ENCODE assay signal across 13 cellular contexts in genomic region chr16:57264950-57265371, GRCh38. TPM values are rescaled to one million over a fixed set of nuclear protein-coding genes. Genes with fewer than 3 reads are reported as not detected.
DNase-seq lines count a peak whose midpoint lies in the region; ATAC-seq and TF ChIP-seq lines count a peak whose summit lies in the region.
"Had no signal": no experiment of that assay in that cellular context is flagged by ENCODE, and none has a peak within 500 bp of the region (broad histone marks: within the 10 kb centered on the region; RNA-seq: fewer than 3 reads in every experiment).

No MANE protein-coding gene starts in this region.

- no peak for TF ChIP-seq POLR2A in tibial nerve (IDR thresholded peaks at IDR 0.05)

- H3K36me3 ChIP-seq in lung (ENCODE audit: control insufficient read depth in 2 of 2, insufficient read depth in 2 of 2, low read length in 2 of 2) (peaks cover 0 to 6% of the 10 kb centered on the region in 2 donors), tibial nerve (no peaks in the 10 kb centered on the region)
- H3K36me3 ChIP-seq: right lobe of liver, thoracic aorta had no signal

- H3K27me3 ChIP-seq in lung (ENCODE audit: control insufficient read depth, insufficient read depth) (no peaks in the 10 kb centered on the region), tibial nerve (no peaks in the 10 kb centered on the region)
- H3K27me3 ChIP-seq: right lobe of liver had no signal

- H3K36me3 Mint-ChIP-seq in activated CD4-positive, alpha-beta T cell treated with anti-CD3 and anti-CD28 coated beads, Interleukin-2, amount 10 ng/mL, durations not matched to agents 7 days and 5 days (ENCODE audit: low read depth) = no peaks in the 10 kb centered on the region
- H3K36me3 Mint-ChIP-seq in chondrocyte (ENCODE audit: low read depth) = no peaks in the 10 kb centered on the region

- H3K9me3 ChIP-seq in lung (ENCODE audit: control insufficient read depth in 2 of 2, insufficient read depth in 1 of 2, low read length in 1 of 2) (no peaks in the 10 kb centered on the region), tibial nerve (no peaks in the 10 kb centered on the region)
- H3K9me3 ChIP-seq: right lobe of liver, thoracic aorta had no signal

- ATAC-seq in lung (ENCODE audit: insufficient read depth, low FRiP score) (peak; percentile 68), HG03342 (IDR thresholded peaks at IDR 0.05; ENCODE audit: unreplicated experiment) (no peak)
- ATAC-seq in stimulated activated naive CD8-positive, alpha-beta T cell treated with anti-CD3 and anti-CD28 coated beads, Interleukin-15, Interleukin-2, amounts not matched to agents 100 U/mL and 50 U/mL, for 24 hours = no peak

- H3K4me3 Mint-ChIP-seq in activated CD4-positive, alpha-beta T cell treated with anti-CD3 and anti-CD28 coated beads, Interleukin-2, amount 10 ng/mL, durations not matched to agents 7 days and 5 days = no peak overlapping the region
- H3K4me3 Mint-ChIP-seq in chondrocyte (ENCODE audit: unreplicated experiment) = no peak overlapping the region

- no peak overlapping the region for H3K4me3 ChIP-seq in lung
- H3K4me3 ChIP-seq in tibial nerve = no peak overlapping the region
- H3K4me3 ChIP-seq: right lobe of liver, thoracic aorta had no signal

- WGBS in lung, 2 donors = 69 to 86% methylated on average over 11 of the region's 11 CpGs
- WGBS in tibial nerve, 2 donors = 77 to 86% methylated on average over 11 of the region's 11 CpGs

- peak overlapping the region in 1 of 2 donors; percentile 71 for H3K27ac ChIP-seq in lung (ENCODE audit: low read depth in 1 of 2, low read length in 1 of 2)
- peak overlapping the region; percentile 53 to 92 (median 84) for H3K27ac ChIP-seq in tibial nerve
- H3K27ac ChIP-seq: right lobe of liver, thoracic aorta had no signal

- H3K4me1 ChIP-seq in lung (ENCODE audit: control insufficient read depth in 2 of 2, insufficient read depth in 2 of 2, low read length in 2 of 2) (peaks cover 0 to 13% of the 10 kb centered on the region in 2 donors), tibial nerve (peaks cover 6 to 93% (median 47%) of the 10 kb centered on the region in 4 donors)

- TF ChIP-seq CTCF in chondrocyte (IDR thresholded peaks at IDR 0.05) (no peak), lung (IDR thresholded peaks at IDR 0.05; ENCODE audit: control extremely low read depth, extremely low read depth) (no peak), tibial nerve (IDR thresholded peaks at IDR 0.05) (no peak)

- POLR2A ChIA-PET in activated CD4-positive, alpha-beta T cell treated with anti-CD3 and anti-CD28 coated beads, Interleukin-2, amount 10 ng/mL, durations not matched to agents 7 days and 5 days (lab: Charles Lee) = no interaction called here

- DNase-seq in activated CD4-positive, alpha-beta T cell treated with anti-CD3 and anti-CD28 coated beads, Interleukin-2, amount 10 ng/mL, durations not matched to agents 7 days and 5 days = no peak
- DNase-seq in activated CD4-positive, alpha-beta T cell treated with anti-CD3 and anti-CD28 coated beads, Interleukin-2, amount 50 U/mL, for 4 hours = no peak
- peak; percentile 77 for DNase-seq in chondrocyte (ENCODE audit: low spot score)
- DNase-seq in lung (ENCODE audit: low spot score) = peak; percentile 86
- no peak for DNase-seq in tibial nerve (ENCODE audit: low spot score in 2 of 2)
- no peak for DNase-seq in stimulated activated naive CD8-positive, alpha-beta T cell treated with anti-CD3 and anti-CD28 coated beads, Interleukin-15, Interleukin-2, amounts not matched to agents 100 U/mL and 50 U/mL, for 24 hours
- no peak for DNase-seq in 8988T
- DNase-seq: activated gamma-delta T cell, Karpas-422, T-helper 1 cell had no signal

- TF ChIP-seq EP300 in tibial nerve (IDR thresholded peaks at IDR 0.05) = no peak

- CTCF ChIA-PET in activated CD4-positive, alpha-beta T cell treated with anti-CD3 and anti-CD28 coated beads, Interleukin-2, amount 10 ng/mL, durations not matched to agents 7 days and 5 days (lab: Charles Lee) = interaction anchor here (0.6 to 1.8 kb wide), 2 partner anchors 10 to 258 kb away, joined by 4 to 6 read pairs; no protein-coding TSS in a partner anchor

- H3K27me3 Mint-ChIP-seq in activated CD4-positive, alpha-beta T cell treated with anti-CD3 and anti-CD28 coated beads, Interleukin-2, amount 10 ng/mL, durations not matched to agents 7 days and 5 days = no peaks in the 10 kb centered on the region
- H3K27me3 Mint-ChIP-seq in chondrocyte (ENCODE audit: low read depth) = no peaks in the 10 kb centered on the region

- H3K4me1 Mint-ChIP-seq in activated CD4-positive, alpha-beta T cell treated with anti-CD3 and anti-CD28 coated beads, Interleukin-2, amount 10 ng/mL, durations not matched to agents 7 days and 5 days = peaks cover 44% of the 10 kb centered on the region
- H3K4me1 Mint-ChIP-seq in chondrocyte (ENCODE audit: low read depth) = peaks cover 11% of the 10 kb centered on the region

- peak overlapping the region; percentile 81 for H3K27ac Mint-ChIP-seq in activated CD4-positive, alpha-beta T cell treated with anti-CD3 and anti-CD28 coated beads, Interleukin-2, amount 10 ng/mL, durations not matched to agents 7 days and 5 days
- H3K27ac Mint-ChIP-seq in chondrocyte (ENCODE audit: unreplicated experiment) = no peak overlapping the region

- H3K9me3 Mint-ChIP-seq in activated CD4-positive, alpha-beta T cell treated with anti-CD3 and anti-CD28 coated beads, Interleukin-2, amount 10 ng/mL, durations not matched to agents 7 days and 5 days = no peaks in the 10 kb centered on the region
- H3K9me3 Mint-ChIP-seq in chondrocyte (ENCODE audit: low read depth) = no peaks in the 10 kb centered on the region

RNA-seq across cellular contexts. Expression of gene PLLP, which starts 19.5 kb away (rescaled TPM):
- under 1 TPM; 0.40 to 0.55 TPM for total RNA-seq in activated CD4-positive, alpha-beta T cell treated with anti-CD3 and anti-CD28 coated beads, Interleukin-2, amount 10 ng/mL, durations not matched to agents 7 days and 5 days
- total RNA-seq in chondrocyte (0.02 TPM in 1 of 3 replicates, not detected in the others), lung (10 to 100 TPM; 23.8 to 63.7 TPM), tibial nerve (100 to 1,000 TPM; 162 to 363 (median 321) TPM)
- polyA plus RNA-seq in lung = 10 to 100 TPM; 59.6 to 98.7 TPM

RNA-seq across cellular contexts. Expression of gene ARL2BP, which starts 19.9 kb away (rescaled TPM):
- 10 to 100 TPM; 35.0 to 36.7 TPM for total RNA-seq in activated CD4-positive, alpha-beta T cell treated with anti-CD3 and anti-CD28 coated beads, Interleukin-2, amount 10 ng/mL, durations not matched to agents 7 days and 5 days
- 69.5 to 89.1 TPM (median 70.1 TPM) in 3 replicates for total RNA-seq in chondrocyte
- total RNA-seq in lung = 10 to 100 TPM; 45.1 to 63.2 TPM
- 10 to 100 TPM; 32.8 to 43.2 TPM for polyA plus RNA-seq in lung
- 10 to 100 TPM; 54.0 to 63.8 (median 55.5) TPM for total RNA-seq in tibial nerve

Comparison
In these comparisons a context has a peak if more than half of its experiments do, and no peak if none do; other contexts are left out.
1. DNase-seq: peak in chondrocyte (single experiment) and lung (single experiment); none in activated CD4-positive, alpha-beta T cell treated with anti-CD3 and anti-CD28 coated beads, Interleukin-2, amount 10 ng/mL, durations not matched to agents 7 days and 5 days (single experiment), activated CD4-positive, alpha-beta T cell treated with anti-CD3 and anti-CD28 coated beads, Interleukin-2, amount 50 U/mL, for 4 hours (0 of 2), tibial nerve (0 of 2), stimulated activated naive CD8-positive, alpha-beta T cell treated with anti-CD3 and anti-CD28 coated beads, Interleukin-15, Interleukin-2, amounts not matched to agents 100 U/mL and 50 U/mL, for 24 hours (single experiment) and 8988T (single experiment).
2. RNA of gene PLLP, which starts 19.5 kb away (total RNA-seq): 162 to 363 TPM in tibial nerve and 23.8 to 63.7 TPM in lung; 0.40 to 0.55 TPM in activated CD4-positive, alpha-beta T cell treated with anti-CD3 and anti-CD28 coated beads, Interleukin-2, amount 10 ng/mL, durations not matched to agents 7 days and 5 days and 0.02 TPM in chondrocyte; every median in the first group is over 10 times any median in the second.